Comparison of ENCODE assay signal across 21 cellular contexts in the genomic region with DNA sequence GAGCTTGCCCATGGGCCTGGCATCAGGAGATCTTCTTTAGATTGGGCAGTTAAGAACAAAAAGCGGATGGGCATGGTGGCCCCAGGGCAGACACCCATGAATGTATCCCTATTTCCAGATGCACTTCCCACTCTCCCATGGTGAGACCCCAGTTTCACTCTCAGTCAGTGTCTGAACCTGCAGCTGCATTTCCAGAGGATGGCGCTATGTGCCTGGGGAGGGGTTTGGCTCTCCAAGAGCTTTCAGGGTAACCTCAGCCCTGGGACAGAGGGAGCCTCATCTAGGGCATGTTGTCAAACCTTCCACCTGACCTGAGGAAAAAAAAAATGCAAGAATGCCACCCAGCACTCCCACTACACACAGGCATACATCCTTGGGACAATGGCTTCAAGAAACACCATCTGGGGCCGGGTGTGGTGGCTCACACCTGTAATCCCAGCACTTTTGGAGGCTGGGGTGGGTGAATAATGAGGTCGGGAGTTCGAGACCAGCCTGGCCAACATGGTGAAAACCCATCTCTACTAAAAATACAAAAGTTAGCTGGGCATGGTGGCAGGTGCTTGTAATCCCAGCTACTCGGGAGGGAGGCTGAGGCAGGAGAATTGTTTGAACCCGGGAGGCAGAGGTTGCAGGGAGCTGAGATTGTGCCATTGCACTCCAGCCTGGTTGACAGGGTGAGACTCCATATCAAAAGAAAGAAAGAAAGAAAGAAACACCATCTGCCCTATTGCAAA. TPM values are rescaled to one million over a fixed set of nuclear protein-coding genes. Genes with fewer than 3 reads are reported as not detected.
DNase-seq lines count a peak whose midpoint lies in the region; ATAC-seq, FAIRE-seq and TF ChIP-seq lines count a peak whose summit lies in the region.
"Had no signal": no experiment of that assay in that cellular context is flagged by ENCODE, and none has a peak within 500 bp of the region (broad histone marks: within the 10 kb centered on the region; RNA-seq: fewer than 3 reads in every experiment).

No MANE protein-coding gene starts in this region.

- H3K14ac ChIP-seq in H9 (ENCODE audit: insufficient read depth, low read length) (no peak overlapping the region), H1 (ENCODE audit: insufficient read length) (no peak overlapping the region)

- no peak overlapping the region for H3K56ac ChIP-seq in H9 (ENCODE audit: insufficient read length, low read depth, low read length)
- H3K56ac ChIP-seq in H1 (replicated peaks; ENCODE audit: insufficient read length, low read depth, low read length) = no peak overlapping the region

- H3K27me3 Mint-ChIP-seq in H9 (ENCODE audit: low read depth) = peaks cover 10% of the 10 kb centered on the region

- H3K9me3 ChIP-seq in H9 (ENCODE audit: control insufficient read depth, low read depth, low read length) (peaks cover 11% of the 10 kb centered on the region), H1 (ENCODE audit: insufficient read depth in 2 of 2, low read depth in 1 of 2, low read length in 1 of 2) (peaks cover 11 to 12% of the 10 kb centered on the region in 2 experiments), left lung (peaks cover 0 to 17% of the 10 kb centered on the region in 2 donors)
- H3K9me3 ChIP-seq: BE2C had no signal

- peaks cover 18 to 19% of the 10 kb centered on the region in 2 experiments for H3K9me3 Mint-ChIP-seq in H9

- H3K36me3 ChIP-seq in H1 (ENCODE audit: control insufficient read depth in 2 of 4, insufficient read depth in 4 of 4, low read length in 3 of 4) (no peaks in the 10 kb centered on the region), left lung (no peaks in the 10 kb centered on the region)
- H3K36me3 ChIP-seq: BE2C had no signal

- H3K18ac ChIP-seq in H9 (ENCODE audit: insufficient read length, low read depth, low read length) (no peak overlapping the region), H1 (ENCODE audit: extremely low read depth, low read length) (no peak overlapping the region)

- no peak overlapping the region for H2BK5ac ChIP-seq in H9 (ENCODE audit: insufficient read length, low read length)
- H2BK5ac ChIP-seq in H1 (ENCODE audit: low read depth, low read length) = no peak overlapping the region

- peak; percentile 47 to 68 for TF ChIP-seq RAD21 in H1 (IDR thresholded peaks at IDR 0.05 in 1 of 2, conservative IDR thresholded peaks at IDR 0.05 in 1 of 2; ENCODE audit: low read depth in 2 of 2, low read length in 2 of 2)

- H4K91ac ChIP-seq in H9 (ENCODE audit: insufficient read length, low read depth, low read length) (no peak overlapping the region), H1 (replicated peaks; ENCODE audit: insufficient read length, low read length) (no peak overlapping the region)

- H2BK120ac ChIP-seq in H9 (ENCODE audit: low read depth, low read length, poor library complexity, severe bottlenecking) (no peak overlapping the region), H1 (replicated peaks; ENCODE audit: low read depth, low read length) (no peak overlapping the region)

- H4K20me1 ChIP-seq in H9 (ENCODE audit: control insufficient read depth, insufficient read depth, insufficient read length) (no peaks in the 10 kb centered on the region), H1 (replicated peaks in 1 of 2; ENCODE audit: control insufficient read depth in 1 of 2, insufficient read depth in 2 of 2, low read length in 2 of 2) (no peaks in the 10 kb centered on the region)

- H3K9ac ChIP-seq in H9 (ENCODE audit: extremely low read depth, insufficient read length, low read length) (no peak overlapping the region), H1 (replicated peaks in 1 of 4; ENCODE audit: extremely low read depth in 1 of 4, low read depth in 3 of 4, low read length in 3 of 4) (no peak overlapping the region)

- H3K23me2 ChIP-seq in H9 (ENCODE audit: insufficient read length, low read depth, low read length, poor library complexity, severe bottlenecking) = no peaks in the 10 kb centered on the region
- no peaks in the 10 kb centered on the region for H3K23me2 ChIP-seq in H1 (ENCODE audit: low read depth, low read length)

- peaks cover 2 to 17% (median 5%) of the 10 kb centered on the region in 3 experiments; a peak in 4 of 7 replicates for H3K36me3 Mint-ChIP-seq in H9 (ENCODE audit: insufficient read depth in 1 of 3, low read depth in 3 of 3)
- H3K36me3 Mint-ChIP-seq: CD4-positive, CD25-positive, alpha-beta regulatory T cell had no signal

- TF ChIP-seq EP300 in H1 (IDR thresholded peaks at IDR 0.05; ENCODE audit: borderline replicate concordance in 1 of 2, low read depth in 2 of 2, low read length in 2 of 2) = no peak

- no CpG with 5 or more reads among the region's 7 CpGs for WGBS in H9 (ENCODE audit: extremely low coverage, insufficient read length, low lambda C conversion rate)
- 80% methylated on average over 7 of the region's 7 CpGs; no CpG with 5 or more reads in 1 of the 2 experiments for WGBS in H1 (ENCODE audit: extremely low coverage in 1 of 2, insufficient coverage in 1 of 2, insufficient read length in 1 of 2, insufficient replicate concordance in 2 of 2, low coverage in 1 of 2, low lambda C conversion rate in 2 of 2, missing lambda C conversion rate in 1 of 2), 2 experiments

- H2BK20ac ChIP-seq in H9 (ENCODE audit: low read depth, low read length, poor library complexity, severe bottlenecking) (no peak overlapping the region), H1 (ENCODE audit: low read length) (no peak overlapping the region)

- no peak for ATAC-seq in left lung
- ATAC-seq in Right ventricle myocardium superior (ENCODE audit: poor library complexity) = no peak
- ATAC-seq: HCT116 had no signal

- no peak overlapping the region for H2BK12ac ChIP-seq in H9 (ENCODE audit: insufficient read length, low read depth, low read length)
- H2BK12ac ChIP-seq in H1 (ENCODE audit: low read depth, low read length) = no peak overlapping the region

- no peak overlapping the region for H2AK5ac ChIP-seq in H9 (ENCODE audit: insufficient read length, low read length)
- no peak overlapping the region for H2AK5ac ChIP-seq in H1 (ENCODE audit: low read depth, low read length)

- TF ChIP-seq CTCF in H9 (conservative IDR thresholded peaks at IDR 0.05) (0 out of 3 replicates have a peak, but pooled peaks have one; percentile 28), H1 (IDR thresholded peaks at IDR 0.05; ENCODE audit: control extremely low read depth in 1 of 3, insufficient read depth in 1 of 3, low read depth in 1 of 3, low read length in 3 of 3) (peak; percentile 23 to 34 (median 30)), left lung (IDR thresholded peaks at IDR 0.05) (no peak)

- H3K23ac ChIP-seq in H9 (ENCODE audit: insufficient read length, low read depth, low read length) (no peak overlapping the region), H1 (ENCODE audit: insufficient read length) (no peak overlapping the region)

- H3K4ac ChIP-seq in H9 (ENCODE audit: low read depth, low read length) = no peak overlapping the region
- H3K4ac ChIP-seq in H1 (replicated peaks; ENCODE audit: insufficient read length, low read depth, low read length) = peak overlapping the region; percentile 60

- no peak overlapping the region for H4K8ac ChIP-seq in H9 (replicated peaks; ENCODE audit: insufficient read length, low read depth, low read length)
- no peak overlapping the region for H4K8ac ChIP-seq in H1 (ENCODE audit: extremely low read depth, insufficient read depth, low read length)

- H3K79me2 ChIP-seq in H9 (ENCODE audit: insufficient read depth, low read length) = no peaks in the 10 kb centered on the region
- H3K79me2 ChIP-seq in H1 (ENCODE audit: control insufficient read depth in 1 of 2, insufficient read depth in 2 of 2, low read length in 2 of 2) = no peaks in the 10 kb centered on the region

- H4K5ac ChIP-seq in H9 (ENCODE audit: insufficient read length, low read depth, low read length) (no peak overlapping the region), H1 (ENCODE audit: insufficient read length, low read depth, low read length) (no peak overlapping the region)

- intact Hi-C loops in left lung (cut with DNase I) = no loop called here
- intact Hi-C loops in Right ventricle myocardium superior (cut with DNase I) = no loop called here

- H3K27me3 ChIP-seq in H9 (ENCODE audit: insufficient read depth, low read length) (no peaks in the 10 kb centered on the region), H1 (replicated peaks in 1 of 4; ENCODE audit: control insufficient read depth in 3 of 4, extremely low read depth in 1 of 4, insufficient read depth in 3 of 4, low read length in 3 of 4) (no peaks in the 10 kb centered on the region), left lung (no peaks in the 10 kb centered on the region)
- H3K27me3 ChIP-seq: BE2C had no signal

- TF ChIP-seq POLR2A in H1 (IDR thresholded peaks at IDR 0.05; ENCODE audit: control extremely low read depth in 1 of 2, low read depth in 2 of 2, low read length in 2 of 2) = no peak

- CTCF ChIA-PET in H1 (lab: Charles Lee; ENCODE audit: partially characterized antibody) = interaction anchor here (0.7 to 5.4 kb wide), 10 partner anchors 10 to 476 kb away, joined by 3 to 32 read pairs (median 5); no protein-coding TSS in a partner anchor

- no peak overlapping the region for H3K4me3 ChIP-seq in H1 (ENCODE audit: extremely low read depth in 1 of 4, insufficient read depth in 2 of 4, low read depth in 3 of 4, low read length in 4 of 4)
- no peak overlapping the region for H3K4me3 ChIP-seq in left lung

- no peaks in the 10 kb centered on the region for H3K4me1 ChIP-seq in H9 (ENCODE audit: insufficient read depth, low read length)
- H3K4me1 ChIP-seq in H1 (replicated peaks in 1 of 4; ENCODE audit: control insufficient read depth in 3 of 4, insufficient read depth in 4 of 4, low read length in 3 of 4) = no peaks in the 10 kb centered on the region; a peak in 1 of 7 replicates
- no peaks in the 10 kb centered on the region for H3K4me1 ChIP-seq in left lung
- H3K4me1 ChIP-seq: BE2C had no signal

- H3K4me2 ChIP-seq in H9 (ENCODE audit: insufficient read depth, insufficient read length, low read length) (no peak overlapping the region), H1 (ENCODE audit: insufficient read depth in 1 of 2, low read depth in 2 of 2, low read length in 2 of 2) (no peak overlapping the region)

- H3K4me3 Mint-ChIP-seq in H9 = no peak overlapping the region; a peak in 1 of 5 replicates
- H3K4me3 Mint-ChIP-seq: CD4-positive, CD25-positive, alpha-beta regulatory T cell; HFFc6 had no signal

- no peak for FAIRE-seq in H1 (lab: Jason Lieb, UNC)
- FAIRE-seq: A204.1, G401.6, GM12891, GM19239, H54, HTR-8/SVneo had no signal

- no peaks in the 10 kb centered on the region for H3K4me1 Mint-ChIP-seq in H9
- H3K4me1 Mint-ChIP-seq: CD4-positive, CD25-positive, alpha-beta regulatory T cell had no signal

- peak overlapping the region in 1 of 3 experiments; percentile 16; a peak in 1 of 7 replicates for H3K27ac Mint-ChIP-seq in H9
- H3K27ac Mint-ChIP-seq: HFFc6 had no signal

- H3K79me1 ChIP-seq in H9 (ENCODE audit: insufficient read depth, low read depth, low read length, poor library complexity, severe bottlenecking) (no peaks in the 10 kb centered on the region), H1 (ENCODE audit: low read depth, low read length) (no peaks in the 10 kb centered on the region)

- H3T11ph ChIP-seq in H9 (ENCODE audit: low read length) = no peak overlapping the region

- POLR2A ChIA-PET in H1 (lab: Charles Lee; ENCODE audit: partially characterized antibody) = interaction anchor here (0.6 kb wide), 1 partner anchor 902 kb away, joined by 3 read pairs; no protein-coding TSS in a partner anchor

- H2AFZ ChIP-seq in H9 (ENCODE audit: low read length) (no peak overlapping the region), H1 (ENCODE audit: low read length) (no peak overlapping the region)

- no peak overlapping the region for H2BK15ac ChIP-seq in H9 (ENCODE audit: low read depth, low read length)
- no peak overlapping the region for H2BK15ac ChIP-seq in H1 (ENCODE audit: low read length)

- DNase-seq in H9 (peak; percentile 26), H1 (ENCODE audit: low read depth in 1 of 2, low spot score in 2 of 2) (no peak), mucosa of gallbladder (ENCODE audit: low spot score) (peak; percentile 5), left lung (no peak), DMS153 treated with DMSO at 0.1 percent for 48 hours (lab: John Stamatoyannopoulos, UW; ENCODE audit: unreplicated experiment) (no peak), Right ventricle myocardium superior (no peak)
- DNase-seq: ACHN; BE2C; C1 segment of cervical spinal cord; CD4-positive, CD25-positive, alpha-beta regulatory T cell; CD8-positive, alpha-beta memory T cell; COR-L47; DMS 273 treated with DMSO at 0.1 percent for 48 hours; HFFc6 had no signal

- H3K27ac ChIP-seq in H9 (ENCODE audit: insufficient read length, low read depth, low read length) = no peak overlapping the region
- H3K27ac ChIP-seq in H1 (ENCODE audit: low read depth, low read length) = no peak overlapping the region
- H3K27ac ChIP-seq in left lung = no peak overlapping the region

RNA-seq across cellular contexts. Expression of gene CST9L, which starts 1.9 kb away (rescaled TPM):
- total RNA-seq in H9 (2021) = not detected in 2 replicates
- total RNA-seq in H1 (2021; fragmentation: NEBNext Ultra II Directional; extraction: Animal tissue kit (Norgen Biotek cat#: 25700)) = not detected in 2 replicates
- not detected in 2 replicates for polyA plus RNA-seq in H1 (2011; rRNA removed)
- polyA plus RNA-seq in H1 (2011; cell fraction: cytosol; rRNA removed) = not detected
- not detected for polyA plus RNA-seq in H1 (2011; cell fraction: nucleus; rRNA removed)
- polyA plus RNA-seq in H1 (2012, experiment 1 of 2) = not detected in 4 replicates
- not detected for polyA plus RNA-seq in H1 (2012, experiment 2 of 2)
- polyA plus RNA-seq in H1 (2013, experiment 1 of 2) = not detected
- polyA plus RNA-seq in H1 (2013, experiment 2 of 2) = not detected
- polyA minus RNA-seq in H1 (2011; rRNA and poly(A)+ RNA removed) = not detected in 2 replicates
- not detected for polyA minus RNA-seq in H1 (2011; cell fraction: cytosol; rRNA and poly(A)+ RNA removed)
- not detected for polyA minus RNA-seq in H1 (2011; cell fraction: nucleus; rRNA and poly(A)+ RNA removed)
- not detected for total RNA-seq in mucosa of gallbladder
- total RNA-seq in left lung = not detected
- total RNA-seq in Right ventricle myocardium superior = not detected
- total RNA-seq: CD4-positive, CD25-positive, alpha-beta regulatory T cell; CD8-positive, alpha-beta memory T cell; HFFc6 had no signal
- polyA plus RNA-seq: CD4-positive, CD25-positive, alpha-beta regulatory T cell; CD8-positive, alpha-beta memory T cell had no signal

RNA-seq across cellular contexts. Expression of gene CST9, which starts 39.4 kb away (rescaled TPM):
- total RNA-seq in H9 (2021) (not detected in 2 replicates), mucosa of gallbladder (not detected), left lung (not detected), Right ventricle myocardium superior (not detected)
- total RNA-seq in H1 (2021; fragmentation: NEBNext Ultra II Directional; extraction: Animal tissue kit (Norgen Biotek cat#: 25700)) = 0.19 TPM in 1 of 2 replicates, not detected in the other
- 0.05 and 0.08 TPM in 2 replicates for polyA plus RNA-seq in H1 (2011; rRNA removed)
- polyA plus RNA-seq in H1 (2011; cell fraction: cytosol; rRNA removed) = 0.09 TPM
- 0.13 TPM for polyA plus RNA-seq in H1 (2011; cell fraction: nucleus; rRNA removed)
- polyA plus RNA-seq in H1 (2012, experiment 1 of 2) = not detected in 4 replicates
- polyA plus RNA-seq in H1 (2012, experiment 2 of 2) = not detected
- polyA plus RNA-seq in H1 (2013, experiment 1 of 2) = not detected
- polyA plus RNA-seq in H1 (2013, experiment 2 of 2) = not detected
- 0.09 TPM in 1 of 2 replicates, not detected in the other for polyA minus RNA-seq in H1 (2011; rRNA and poly(A)+ RNA removed)
- not detected for polyA minus RNA-seq in H1 (2011; cell fraction: cytosol; rRNA and poly(A)+ RNA removed)
- not detected for polyA minus RNA-seq in H1 (2011; cell fraction: nucleus; rRNA and poly(A)+ RNA removed)
- total RNA-seq: CD4-positive, CD25-positive, alpha-beta regulatory T cell; CD8-positive, alpha-beta memory T cell; HFFc6 had no signal
- polyA plus RNA-seq: CD4-positive, CD25-positive, alpha-beta regulatory T cell; CD8-positive, alpha-beta memory T cell had no signal

Comparison
In these comparisons a context has a peak if more than half of its experiments do, and no peak if none do; other contexts are left out.
1. DNase-seq: peak in H9 (single experiment) and mucosa of gallbladder (single experiment); none in H1 (0 of 2), left lung (0 of 2), DMS153 treated with DMSO at 0.1 percent for 48 hours (single experiment) and Right ventricle myocardium superior (single experiment).
2. CTCF ChIP-seq: peak in H9 (single experiment) and H1 (3 of 3); none in left lung (0 of 2).